In the genomic region with DNA sequence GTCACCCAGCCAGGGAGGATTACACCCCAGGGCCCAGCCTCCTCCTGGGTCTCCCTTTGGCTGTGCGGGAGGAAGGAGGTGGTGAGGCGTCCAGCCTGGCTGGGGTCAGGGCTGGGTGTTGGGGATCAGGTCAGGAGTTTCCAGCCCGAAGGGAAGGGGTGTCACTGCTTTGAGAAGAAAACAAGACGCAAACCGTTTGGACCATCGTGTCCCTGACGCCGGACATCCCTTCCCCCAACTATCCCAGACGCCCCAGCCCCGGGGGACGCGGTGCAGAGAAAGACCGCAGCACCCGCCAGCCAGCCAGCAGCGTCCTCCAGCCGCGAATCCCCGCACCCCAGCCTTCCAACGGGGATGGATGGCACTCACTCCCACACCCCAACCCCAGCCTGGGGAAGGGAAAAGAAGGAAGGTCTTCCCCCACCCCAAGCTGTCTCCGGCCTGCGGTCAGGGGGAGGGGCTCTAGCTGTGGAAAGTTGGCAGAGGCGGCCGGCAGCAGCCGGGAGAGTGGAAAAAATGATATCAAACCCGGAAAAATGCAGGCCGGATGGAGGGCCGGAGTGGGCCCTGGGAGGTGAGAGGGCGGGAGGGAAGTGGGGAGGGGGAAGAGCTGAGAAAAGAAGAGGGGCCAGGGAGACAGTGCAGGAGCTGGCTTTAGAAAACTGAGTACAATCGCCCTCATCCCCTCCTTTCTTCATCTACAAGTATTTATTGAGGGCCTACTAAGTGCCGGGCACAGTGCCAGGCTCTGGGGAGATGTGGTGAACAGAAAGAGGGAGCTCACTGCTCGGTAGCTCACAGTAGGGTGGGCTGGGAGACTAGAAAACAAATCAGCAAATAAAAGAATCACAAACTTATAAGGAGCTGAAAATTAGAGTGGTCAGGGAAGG, we compare ENCODE assay signal across 10 cellular contexts. TPM values are rescaled to one million over a fixed set of nuclear protein-coding genes. Genes with fewer than 3 reads are reported as not detected.
DNase-seq lines count a peak whose midpoint lies in the region; FAIRE-seq and TF ChIP-seq lines count a peak whose summit lies in the region.
"Had no signal": no experiment of that assay in that cellular context is flagged by ENCODE, and none has a peak within 500 bp of the region (broad histone marks: within the 10 kb centered on the region; RNA-seq: fewer than 3 reads in every experiment).

No MANE protein-coding gene starts in this region.

- TF ChIP-seq POLR2A in NB4 (IDR thresholded peaks at IDR 0.05; ENCODE audit: extremely low read depth, insufficient read length) = no peak
- TF ChIP-seq POLR2A in suprapubic skin (IDR thresholded peaks at IDR 0.05) = no peak

- H3K4me3 ChIP-seq in NB4 (ENCODE audit: low read depth, low read length) (no peak overlapping the region), liver (ENCODE audit: low read depth in 1 of 3, low read length in 3 of 3) (no peak overlapping the region), suprapubic skin (peak overlapping the region; percentile 13)

- no peak for FAIRE-seq in RCC 7860 (lab: Jason Lieb, UNC)
- FAIRE-seq: small intestine had no signal

- H3K4me1 ChIP-seq in liver (ENCODE audit: control insufficient read depth in 4 of 4, insufficient read depth in 4 of 4, low read length in 3 of 4) (no peaks in the 10 kb centered on the region), suprapubic skin (peaks cover 7% of the 10 kb centered on the region)

- TF ChIP-seq CTCF in NB4 (IDR thresholded peaks at IDR 0.05; ENCODE audit: low read depth, low read length) (no peak), liver (IDR thresholded peaks at IDR 0.05; ENCODE audit: low read depth, low read length, missing input control) (no peak), suprapubic skin (IDR thresholded peaks at IDR 0.05) (no peak)

- 13% methylated on average over 31 of the region's 31 CpGs for WGBS in liver
- 13% methylated on average over 21 of the region's 31 CpGs for WGBS in suprapubic skin

- no peak for TF ChIP-seq RAD21 in liver (IDR thresholded peaks at IDR 0.05)

- H3K9ac ChIP-seq in liver (ENCODE audit: low read depth in 1 of 2, low read length in 2 of 2) = no peak overlapping the region

- H3K9me3 ChIP-seq in liver (ENCODE audit: control insufficient read depth in 4 of 4, low read length in 3 of 4) (no peaks in the 10 kb centered on the region), suprapubic skin (no peaks in the 10 kb centered on the region)

- H3K27me3 ChIP-seq in liver (ENCODE audit: control insufficient read depth in 4 of 4, insufficient read depth in 4 of 4, low read length in 3 of 4) (peaks cover 0 to 4% (median 2%) of the 10 kb centered on the region in 4 donors), suprapubic skin (peaks cover 9% of the 10 kb centered on the region)

- H3K27ac ChIP-seq in liver (ENCODE audit: low read depth in 1 of 2, low read length in 2 of 2) = peak overlapping the region; percentile 6 to 14
- peak overlapping the region; percentile 66 for H3K27ac ChIP-seq in suprapubic skin

- TF ChIP-seq EP300 in suprapubic skin (IDR thresholded peaks at IDR 0.05) = no peak

- H3K36me3 ChIP-seq in liver (ENCODE audit: control insufficient read depth in 4 of 4, insufficient read depth in 3 of 4, low read depth in 1 of 4, low read length in 3 of 4) (no peaks in the 10 kb centered on the region), suprapubic skin (no peaks in the 10 kb centered on the region)

- DNase-seq in NB4 (ENCODE audit: low read depth) (peak; percentile 39), dedifferentiated amniotic fluid mesenchymal stem cell (ENCODE audit: extremely low spot score) (peak; percentile 31), suprapubic skin (ENCODE audit: low spot score in 2 of 2) (peak in 1 of 2 donors; percentile 74), medulla oblongata (ENCODE audit: extremely low spot score) (no peak), SIG-M5 (lab: John Stamatoyannopoulos, UW) (no peak), HPDE6-E6E7 (ENCODE audit: extremely low spot score) (no peak), RCC 7860 (ENCODE audit: low spot score) (no peak)
- DNase-seq: small intestine had no signal

TF ChIP-seq in liver, 16 proteins besides CTCF, POLR2A, EP300 and RAD21:
- no peak for TF ChIP-seq TAF1 (conservative IDR thresholded peaks at IDR 0.05)
- TF ChIP-seq SP1 (IDR thresholded peaks at IDR 0.05) = peak; percentile 31
- peak; percentile 95 for TF ChIP-seq NR2F2 (IDR thresholded peaks at IDR 0.05)
- TF ChIP-seq FOXA1 (IDR thresholded peaks at IDR 0.05) = no peak
- no peak for TF ChIP-seq HNF4A (conservative IDR thresholded peaks at IDR 0.05)
- TF ChIP-seq RXRA (IDR thresholded peaks at IDR 0.05) = no peak
- TF ChIP-seq, protein P1, sequence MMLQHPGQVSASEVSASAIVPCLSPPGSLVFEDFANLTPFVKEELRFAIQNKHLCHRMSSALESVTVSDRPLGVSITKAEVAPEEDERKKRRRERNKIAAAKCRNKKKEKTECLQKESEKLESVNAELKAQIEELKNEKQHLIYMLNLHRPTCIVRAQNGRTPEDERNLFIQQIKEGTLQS (IDR thresholded peaks at IDR 0.05) = no peak
- peak in 1 of 2 donors; percentile 20 for TF ChIP-seq JUND (IDR thresholded peaks at IDR 0.05)
TF ChIP-seq in liver: peak in this region for 3.

RNA-seq across cellular contexts. Expression of a gene that starts 10.6 kb away (rescaled TPM):
- total RNA-seq in liver (under 1 TPM; 0.17 to 0.19 TPM), suprapubic skin (1 to 10 TPM in 1 of 4 donors, under 1 TPM in 2, not detected in 1; 0.57 to 2.3 (median 0.64) TPM)
- under 1 TPM; 0.24 to 0.46 TPM for polyA plus RNA-seq in liver
- total RNA-seq: NCI-H460 had no signal

RNA-seq across cellular contexts. Expression of a gene that starts 10.8 kb away (rescaled TPM):
- total RNA-seq in liver (not detected), suprapubic skin (not detected)
- polyA plus RNA-seq in liver = not detected
- total RNA-seq: NCI-H460 had no signal

RNA-seq across cellular contexts. Expression of a gene that starts 28.5 kb away (rescaled TPM):
- total RNA-seq in liver (10 to 100 TPM; 57.6 to 96.1 TPM), suprapubic skin (10 to 100 TPM; 44.3 to 59.7 (median 54.4) TPM)
- polyA plus RNA-seq in liver = 100 to 1,000 TPM; 102 to 210 TPM

RNA-seq across cellular contexts. Expression of a gene that starts 45.3 kb away (rescaled TPM):
- total RNA-seq in liver (not detected), suprapubic skin (not detected)
- polyA plus RNA-seq in liver = not detected
- total RNA-seq: NCI-H460 had no signal
- polyA plus RNA-seq: small intestine had no signal

Comparison
In these comparisons a context has a peak if more than half of its experiments do, and no peak if none do; other contexts are left out.
1. DNase-seq: peak in NB4 (single experiment) and dedifferentiated amniotic fluid mesenchymal stem cell (single experiment); none in medulla oblongata (single experiment), SIG-M5 (single experiment), HPDE6-E6E7 (single experiment) and RCC 7860 (single experiment).